In genomic region chr10:117137031-117137910, GRCh38 we compare ENCODE assay signal across 10 cellular contexts. TPM values are rescaled to one million over a fixed set of nuclear protein-coding genes. Genes with fewer than 3 reads are reported as not detected.
DNase-seq lines count a peak whose midpoint lies in the region; ATAC-seq, FAIRE-seq and TF ChIP-seq lines count a peak whose summit lies in the region.
"Had no signal": no experiment of that assay in that cellular context is flagged by ENCODE, and none has a peak within 500 bp of the region (broad histone marks: within the 10 kb centered on the region; RNA-seq: fewer than 3 reads in every experiment).

No MANE protein-coding gene starts in this region.

- WGBS in suprapubic skin: 0% methylated on average over 10 of the region's 98 CpGs

- no peak for ATAC-seq in GM21515 (IDR thresholded peaks at IDR 0.05; ENCODE audit: unreplicated experiment)
- no peak for ATAC-seq in HG02884 (IDR thresholded peaks at IDR 0.05; ENCODE audit: unreplicated experiment)

- peak overlapping the region; percentile 75 for H3K4me3 Mint-ChIP-seq in astrocyte (ENCODE audit: unreplicated experiment)
- H3K4me3 Mint-ChIP-seq: central memory CD8-positive, alpha-beta T cell had no signal

- H3K4me3 ChIP-seq in astrocyte (ENCODE audit: insufficient read depth, low read depth, low read length) (peak overlapping the region; percentile 52), kidney epithelial cell (ENCODE audit: low read depth, low read length) (peak overlapping the region; percentile 31), suprapubic skin (peak overlapping the region; percentile 49)

- no peak for TF ChIP-seq CTCF in astrocyte (IDR thresholded peaks at IDR 0.05; ENCODE audit: insufficient read depth, low read depth, low read length)
- TF ChIP-seq CTCF in kidney epithelial cell (IDR thresholded peaks at IDR 0.05; ENCODE audit: insufficient read depth, low read length, poor library complexity, severe bottlenecking): no peak
- TF ChIP-seq CTCF in suprapubic skin (IDR thresholded peaks at IDR 0.05): no peak

- H3K9ac ChIP-seq in astrocyte (ENCODE audit: low read length): peak overlapping the region; percentile 58

- FAIRE-seq in astrocyte (lab: Jason Lieb, UNC): no peak

- H3K9me3 ChIP-seq in astrocyte (ENCODE audit: insufficient read depth, low read depth, low read length) (no peaks in the 10 kb centered on the region), suprapubic skin (no peaks in the 10 kb centered on the region)

- H3K27ac ChIP-seq in astrocyte (ENCODE audit: low read depth, low read length): no peak overlapping the region
- no peak overlapping the region for H3K27ac ChIP-seq in suprapubic skin

- H3K27me3 Mint-ChIP-seq in astrocyte (ENCODE audit: low read depth, unreplicated experiment): peaks cover 68% of the 10 kb centered on the region

- H3K27me3 ChIP-seq in astrocyte (ENCODE audit: insufficient read depth, low read length) (peaks cover 77% of the 10 kb centered on the region), kidney epithelial cell (ENCODE audit: control insufficient read depth, insufficient read depth, low read length) (peaks cover 95% of the 10 kb centered on the region), suprapubic skin (peaks cover 100% of the 10 kb centered on the region)

- peak overlapping the region; percentile 85 for H3K4me2 ChIP-seq in astrocyte (ENCODE audit: low read length)

- H3K36me3 ChIP-seq in astrocyte (ENCODE audit: insufficient read depth, low read length) (no peaks in the 10 kb centered on the region), kidney epithelial cell (ENCODE audit: control insufficient read depth, insufficient read depth, low read length) (no peaks in the 10 kb centered on the region), suprapubic skin (no peaks in the 10 kb centered on the region)

- H3K4me1 Mint-ChIP-seq in astrocyte (ENCODE audit: low read depth, unreplicated experiment): peaks cover 8% of the 10 kb centered on the region

- H3K27ac Mint-ChIP-seq in astrocyte (ENCODE audit: unreplicated experiment): no peak overlapping the region

- peaks cover 7% of the 10 kb centered on the region for H3K79me2 ChIP-seq in astrocyte (ENCODE audit: insufficient read depth, low read length)

- H4K20me1 ChIP-seq in astrocyte (ENCODE audit: insufficient read depth, low read length): peaks cover 3% of the 10 kb centered on the region

- peak overlapping the region; percentile 41 for H2AFZ ChIP-seq in astrocyte (ENCODE audit: low read depth, low read length)

- no peaks in the 10 kb centered on the region for H3K36me3 Mint-ChIP-seq in astrocyte (ENCODE audit: low read depth, unreplicated experiment)

- TF ChIP-seq EP300 in suprapubic skin (IDR thresholded peaks at IDR 0.05): no peak

- peak; percentile 22 for DNase-seq in activated CD4-positive, alpha-beta T cell treated with anti-CD3 and anti-CD28 coated beads for 48 hours
- DNase-seq in activated CD4-positive, alpha-beta T cell treated with anti-CD3 and anti-CD28 coated beads, Interleukin-2, amount 50 U/mL, for 4 hours: no peak
- DNase-seq in astrocyte (ENCODE audit: low read depth) (peak; percentile 22), kidney epithelial cell (ENCODE audit: low read depth) (no peak), suprapubic skin (ENCODE audit: low spot score in 2 of 2) (no peak), NOMO-1 (lab: John Stamatoyannopoulos, UW; ENCODE audit: unreplicated experiment in 2 of 2) (no peak)
- DNase-seq: DND-41 had no signal

- peaks cover 15% of the 10 kb centered on the region for H3K4me1 ChIP-seq in astrocyte (ENCODE audit: insufficient read depth, low read length)
- H3K4me1 ChIP-seq in suprapubic skin: peaks cover 54% of the 10 kb centered on the region

- peaks cover 5% of the 10 kb centered on the region for H3K9me3 Mint-ChIP-seq in astrocyte (ENCODE audit: unreplicated experiment)
- H3K9me3 Mint-ChIP-seq: central memory CD8-positive, alpha-beta T cell had no signal

- TF ChIP-seq POLR2A in suprapubic skin (IDR thresholded peaks at IDR 0.05): no peak

RNA-seq across cellular contexts. Expression of gene VAX1, which starts 0.8 kb away (rescaled TPM):
- total RNA-seq in astrocyte: 0.34 and 0.62 TPM in 2 replicates
- 0.08 TPM in 1 of 2 replicates, not detected in the other for total RNA-seq in kidney epithelial cell
- not detected for total RNA-seq in suprapubic skin

Comparison
In these comparisons a context has a peak if more than half of its experiments do, and no peak if none do; other contexts are left out.
1. DNase-seq: peak in activated CD4-positive, alpha-beta T cell treated with anti-CD3 and anti-CD28 coated beads for 48 hours (single experiment) and astrocyte (single experiment); none in activated CD4-positive, alpha-beta T cell treated with anti-CD3 and anti-CD28 coated beads, Interleukin-2, amount 50 U/mL, for 4 hours (0 of 2), kidney epithelial cell (single experiment), suprapubic skin (0 of 2) and NOMO-1 (0 of 2).
2. Peak in every context shown above with its lines, with median percentiles within 50 percentile points of each other: H3K4me3 ChIP-seq.